In genomic region chr9:34603610-34604231, GRCh38 we compare ENCODE assay signal across 1 cellular context.
TF ChIP-seq lines count a peak whose summit lies in the region.

No MANE protein-coding gene starts in this region.

TF ChIP-seq in neural cell, 6 proteins besides CTCF, POLR2A, EP300 and RAD21:
- peak; percentile 97 for TF ChIP-seq SMC3 (conservative IDR thresholded peaks at IDR 0.05; ENCODE audit: poor library complexity)
- TF ChIP-seq REST (IDR thresholded peaks at IDR 0.05; ENCODE audit: borderline replicate concordance) = no peak
